ENCODE assay signal across 10 cellular contexts in genomic region chr20:2133318-2134183, GRCh38. TPM values are rescaled to one million over a fixed set of nuclear protein-coding genes. Genes with fewer than 3 reads are reported as not detected.
DNase-seq lines count a peak whose midpoint lies in the region; ATAC-seq, FAIRE-seq and TF ChIP-seq lines count a peak whose summit lies in the region.
"Had no signal": no experiment of that assay in that cellular context is flagged by ENCODE, and none has a peak within 500 bp of the region (broad histone marks: within the 10 kb centered on the region; RNA-seq: fewer than 3 reads in every experiment).

No MANE protein-coding gene starts in this region.

- H3K4me1 Mint-ChIP-seq in activated T-cell treated with anti-CD3 and anti-CD28 coated beads, Interleukin-2, amount 50 U/mL, for 24 hours (ENCODE audit: low read depth): peaks cover 49% of the 10 kb centered on the region
- H3K4me1 Mint-ChIP-seq in activated T-cell treated with anti-CD3 and anti-CD28 coated beads, Interleukin-2, amount 50 U/mL, for 4 hours (ENCODE audit: low read depth): peaks cover 36% of the 10 kb centered on the region

- H3K36me3 ChIP-seq in upper lobe of left lung: no peaks in the 10 kb centered on the region
- H3K36me3 ChIP-seq in small intestine (ENCODE audit: control insufficient read depth in 2 of 2, insufficient read depth in 2 of 2, low read length in 2 of 2): peaks cover 0 to 4% of the 10 kb centered on the region in 2 donors

- H3K4me3 ChIP-seq in cardiac fibroblast (replicated peaks in 1 of 2; ENCODE audit: low read depth in 2 of 2, low read length in 2 of 2) (no peak overlapping the region), upper lobe of left lung (no peak overlapping the region), small intestine (ENCODE audit: low read depth in 1 of 2, low read length in 2 of 2) (no peak overlapping the region)

- H3K27ac Mint-ChIP-seq in activated T-cell treated with anti-CD3 and anti-CD28 coated beads, Interleukin-2, amount 50 U/mL, for 24 hours: peak overlapping the region; percentile 38

- H3K9me3 ChIP-seq in upper lobe of left lung (no peaks in the 10 kb centered on the region), small intestine (ENCODE audit: control insufficient read depth, low read depth) (no peaks in the 10 kb centered on the region)

- no peak for TF ChIP-seq EP300 in upper lobe of left lung (IDR thresholded peaks at IDR 0.05)

- H3K36me3 Mint-ChIP-seq in activated T-cell treated with anti-CD3 and anti-CD28 coated beads, Interleukin-2, amount 50 U/mL, for 24 hours (ENCODE audit: low read depth): peaks cover 47% of the 10 kb centered on the region
- peaks cover 7% of the 10 kb centered on the region for H3K36me3 Mint-ChIP-seq in activated T-cell treated with anti-CD3 and anti-CD28 coated beads, Interleukin-2, amount 50 U/mL, for 4 hours (ENCODE audit: insufficient read depth)

- FAIRE-seq in small intestine (lab: Jason Lieb, UNC): no peak

- no peak overlapping the region for H3K4me3 Mint-ChIP-seq in activated T-cell treated with anti-CD3 and anti-CD28 coated beads, Interleukin-2, amount 50 U/mL, for 24 hours
- H3K4me3 Mint-ChIP-seq in activated T-cell treated with anti-CD3 and anti-CD28 coated beads, Interleukin-2, amount 50 U/mL, for 4 hours: no peak overlapping the region
- H3K4me3 Mint-ChIP-seq: CD14-positive monocyte had no signal

- TF ChIP-seq CTCF in cardiac fibroblast (IDR thresholded peaks at IDR 0.05; ENCODE audit: low read depth, low read length) (no peak), upper lobe of left lung (IDR thresholded peaks at IDR 0.05) (no peak)

- no peak for DNase-seq in activated T-cell treated with anti-CD3 and anti-CD28 coated beads, Interleukin-2, amount 50 U/mL, for 24 hours
- DNase-seq in activated T-cell treated with anti-CD3 and anti-CD28 coated beads, Interleukin-2, amount 50 U/mL, for 4 hours: no peak
- DNase-seq in cardiac fibroblast (ENCODE audit: low read depth in 2 of 2): peak; percentile 77 to 81
- DNase-seq in left kidney (ENCODE audit: low read depth, low spot score): peak; percentile 33
- peak in 1 of 2 donors; percentile 34 for DNase-seq in upper lobe of left lung
- DNase-seq in small intestine: no peak
- no peak for DNase-seq in NCI-H2081 (lab: John Stamatoyannopoulos, UW)
- DNase-seq: effector CD8-positive, alpha-beta T cell had no signal

- H3K4me1 ChIP-seq in upper lobe of left lung (peaks cover 16 to 46% (median 27%) of the 10 kb centered on the region in 4 donors), small intestine (ENCODE audit: control insufficient read depth in 2 of 2, insufficient read depth in 1 of 2, low read depth in 1 of 2, low read length in 1 of 2) (no peaks in the 10 kb centered on the region)

- WGBS in upper lobe of left lung, 2 donors: 68 to 80% methylated on average over 9 of the region's 9 CpGs
- 67 to 72% (median 69%) methylated on average over 9 of the region's 9 CpGs for WGBS in small intestine, 3 donors

- H3K27me3 Mint-ChIP-seq in activated T-cell treated with anti-CD3 and anti-CD28 coated beads, Interleukin-2, amount 50 U/mL, for 24 hours: no peaks in the 10 kb centered on the region
- H3K27me3 Mint-ChIP-seq in activated T-cell treated with anti-CD3 and anti-CD28 coated beads, Interleukin-2, amount 50 U/mL, for 4 hours (ENCODE audit: low read depth): no peaks in the 10 kb centered on the region

- H3K27me3 ChIP-seq in upper lobe of left lung (no peaks in the 10 kb centered on the region), small intestine (ENCODE audit: control insufficient read depth in 2 of 2, insufficient read depth in 2 of 2, low read length in 2 of 2) (no peaks in the 10 kb centered on the region)

- H3K9me3 Mint-ChIP-seq in activated T-cell treated with anti-CD3 and anti-CD28 coated beads, Interleukin-2, amount 50 U/mL, for 24 hours: no peaks in the 10 kb centered on the region
- H3K9me3 Mint-ChIP-seq in activated T-cell treated with anti-CD3 and anti-CD28 coated beads, Interleukin-2, amount 50 U/mL, for 4 hours: no peaks in the 10 kb centered on the region

- no peak for ATAC-seq in activated T-cell treated with anti-CD3 and anti-CD28 coated beads, Interleukin-2, amount 50 U/mL, for 4 hours
- peak; percentile 77 to 90 for ATAC-seq in upper lobe of left lung (ENCODE audit: low FRiP score in 2 of 2)
- ATAC-seq in HG03460 (IDR thresholded peaks at IDR 0.05; ENCODE audit: unreplicated experiment): no peak

- peak overlapping the region; percentile 35 to 62 (median 52) for H3K27ac ChIP-seq in upper lobe of left lung
- H3K27ac ChIP-seq in small intestine (ENCODE audit: low read depth in 1 of 2, low read length in 1 of 2): peak overlapping the region in 1 of 2 donors; percentile 3

- no peak for TF ChIP-seq POLR2A in upper lobe of left lung (IDR thresholded peaks at IDR 0.05)

RNA-seq across cellular contexts. Expression of gene STK35, which starts 31.9 kb away (rescaled TPM):
- total RNA-seq in activated T-cell treated with anti-CD3 and anti-CD28 coated beads, Interleukin-2, amount 50 U/mL, for 4 hours: 10 to 100 TPM; 17.5 to 21.1 (median 18.7) TPM
- 10 to 100 TPM; 14.4 to 36.0 (median 22.5) TPM for total RNA-seq in upper lobe of left lung
- polyA plus RNA-seq in small intestine: 10 to 100 TPM in 1 of 3 donors, 1 to 10 TPM in 2; 3.8 to 10.6 (median 5.1) TPM

Comparison
In these comparisons a context has a peak if more than half of its experiments do, and no peak if none do; other contexts are left out.
1. DNase-seq: peak in cardiac fibroblast (2 of 2) and left kidney (single experiment); none in activated T-cell treated with anti-CD3 and anti-CD28 coated beads, Interleukin-2, amount 50 U/mL, for 24 hours (single experiment), activated T-cell treated with anti-CD3 and anti-CD28 coated beads, Interleukin-2, amount 50 U/mL, for 4 hours (single experiment), small intestine (single experiment) and NCI-H2081 (0 of 2).
2. ATAC-seq: peak in upper lobe of left lung (2 of 2); none in activated T-cell treated with anti-CD3 and anti-CD28 coated beads, Interleukin-2, amount 50 U/mL, for 4 hours (0 of 2) and HG03460 (single experiment).